ENCODE assay signal across 22 cellular contexts in genomic region chr2:63740943-63741342, GRCh38.
A peak's percentile ranks its signal among the peaks of the same experiment; 100 is the strongest.
DNase-seq lines count a peak whose midpoint lies in the region; ATAC-seq, FAIRE-seq and TF ChIP-seq lines count a peak whose summit lies in the region.
"Had no signal": no experiment of that assay in that cellular context is flagged by ENCODE, and none has a peak within 500 bp of the region (broad histone marks: within the 10 kb centered on the region; RNA-seq: fewer than 3 reads in every experiment).

No MANE protein-coding gene starts in this region.

- H3K36me3 ChIP-seq in pancreas (no peaks in the 10 kb centered on the region), small intestine (ENCODE audit: control insufficient read depth in 2 of 2, insufficient read depth in 2 of 2, low read length in 2 of 2) (no peaks in the 10 kb centered on the region)
- H3K36me3 ChIP-seq: lower lobe of right lung had no signal

- H3K4me3 Mint-ChIP-seq in Calu3 (ENCODE audit: low read depth, unreplicated experiment): no peak overlapping the region
- H3K4me3 Mint-ChIP-seq: CD14-positive monocyte, WTC11 had no signal

- peak overlapping the region in 1 of 4 donors; percentile 5 for H3K27ac ChIP-seq in pancreas
- no peak overlapping the region for H3K27ac ChIP-seq in small intestine (ENCODE audit: low read depth in 1 of 2, low read length in 1 of 2)
- H3K27ac ChIP-seq: lower lobe of right lung had no signal

- H3K4me3 ChIP-seq in fibroblast of villous mesenchyme (ENCODE audit: low read depth, low read length) (no peak overlapping the region), pancreas (no peak overlapping the region), small intestine (ENCODE audit: low read depth in 1 of 2, low read length in 2 of 2) (no peak overlapping the region)
- H3K4me3 ChIP-seq: lower lobe of right lung had no signal

- peaks cover 29% of the 10 kb centered on the region for H3K4me1 Mint-ChIP-seq in Calu3 (ENCODE audit: low read depth, unreplicated experiment)

- CTCF ChIA-PET in Calu3 (lab: Charles Lee): interaction anchor here (0.8 kb wide), 1 partner anchor 101 kb away, joined by 5 read pairs; the partner anchor contains the start of gene UGP2

- no peaks in the 10 kb centered on the region for H3K27me3 Mint-ChIP-seq in Calu3 (ENCODE audit: unreplicated experiment)

- H3K9me3 Mint-ChIP-seq in Calu3 (ENCODE audit: low read depth, unreplicated experiment): peaks cover 2% of the 10 kb centered on the region

- H3K36me3 Mint-ChIP-seq in Calu3 (ENCODE audit: insufficient read depth, unreplicated experiment): no peaks in the 10 kb centered on the region
- H3K36me3 Mint-ChIP-seq: CD14-positive monocyte had no signal

- peak overlapping the region; percentile 33 for H3K27ac Mint-ChIP-seq in Calu3 (ENCODE audit: unreplicated experiment)
- H3K27ac Mint-ChIP-seq: CD14-positive monocyte, WTC11 had no signal

- FAIRE-seq in pancreas (lab: Jason Lieb, UNC): no peak
- no peak for FAIRE-seq in small intestine (lab: Jason Lieb, UNC)
- FAIRE-seq: urothelium cell line had no signal

- peaks cover 20 to 26% (median 23%) of the 10 kb centered on the region in 3 donors for H3K4me1 ChIP-seq in pancreas
- H3K4me1 ChIP-seq in small intestine (ENCODE audit: control insufficient read depth in 2 of 2, insufficient read depth in 1 of 2, low read depth in 1 of 2, low read length in 1 of 2): no peaks in the 10 kb centered on the region

- TF ChIP-seq CTCF in Calu3 (IDR thresholded peaks at IDR 0.05; ENCODE audit: unreplicated experiment): no peak
- no peak for TF ChIP-seq CTCF in fibroblast of villous mesenchyme (IDR thresholded peaks at IDR 0.05; ENCODE audit: insufficient read depth, low read depth, low read length)
- no peak for TF ChIP-seq CTCF in pancreas (IDR thresholded peaks at IDR 0.05)

- no peak for DNase-seq in Calu3
- DNase-seq in fibroblast of villous mesenchyme (ENCODE audit: low read depth): peak; percentile 18
- DNase-seq in pancreas: no peak
- DNase-seq in small intestine: no peak
- DNase-seq in GDM1 (lab: John Stamatoyannopoulos, UW): no peak
- DNase-seq: ACHN; activated CD4-positive, alpha-beta T cell treated with anti-CD3 and anti-CD28 coated beads, Interleukin-2, amount 50 U/mL, for 48 hours; amniotic stem cell; central memory CD4-positive, alpha-beta T cell; DMS 273 treated with DMSO at 0.1 percent for 48 hours; glutamatergic neuron; lower lobe of right lung; NCI-H2081 treated with DMSO at 0.1 percent for 48 hours; NCI-H510A; retina; T-helper 9 cell had no signal

- no peaks in the 10 kb centered on the region for H3K9me3 ChIP-seq in pancreas
- H3K9me3 ChIP-seq in small intestine (ENCODE audit: control insufficient read depth, low read depth): no peaks in the 10 kb centered on the region
- H3K9me3 ChIP-seq: lower lobe of right lung had no signal

- intact Hi-C loops in Calu3 (cut with micrococcal nuclease; ENCODE audit: unreplicated experiment) (loop anchor here (5.0 kb wide), 1 partner anchor 101 kb away; the partner anchor contains the start of gene UGP2), pancreas (cut with DNase I) (no loop called here)

- H3K27me3 ChIP-seq in pancreas: no peaks in the 10 kb centered on the region
- H3K27me3 ChIP-seq in small intestine (ENCODE audit: control insufficient read depth in 2 of 2, insufficient read depth in 2 of 2, low read length in 2 of 2): no peaks in the 10 kb centered on the region

- 38 to 65% methylated on average over 1 of the region's 1 CpG for WGBS in pancreas, 2 donors
- WGBS in small intestine, 3 donors: 54 to 83% (median 80%) methylated on average over 1 of the region's 1 CpG

- BruUV-seq in Calu3 (replicated peaks; lab: Mats Ljungman, UMichigan): no TSS peak

- ATAC-seq in SK-N-SH treated with all-trans-retinoic acid at 6 μM for 48 hours (peak; percentile 41), pancreas (peak in 3 of 4 donors; percentile 40 to 47 (median 46)), HG03135 (IDR thresholded peaks at IDR 0.05; ENCODE audit: unreplicated experiment) (no peak), GM21786 (IDR thresholded peaks at IDR 0.05; ENCODE audit: unreplicated experiment) (no peak)
- ATAC-seq: lower lobe of right lung, WTC11 had no signal

TF ChIP-seq in SK-N-SH treated with all-trans-retinoic acid at 6 μM for 48 hours, 23 proteins besides CTCF, POLR2A, EP300 and RAD21:
- TF ChIP-seq ISL1 (CRISPR knock-in tag; IDR thresholded peaks at IDR 0.05) (peak; percentile 88), ZFP3 (CRISPR knock-in tag; IDR thresholded peaks at IDR 0.05) (no peak), RARB (CRISPR knock-in tag; IDR thresholded peaks at IDR 0.05) (no peak), TOX (CRISPR knock-in tag; IDR thresholded peaks at IDR 0.05; ENCODE audit: borderline replicate concordance) (peak; percentile 49; the same call in 1 of the 2 replicates), SNAI2 (CRISPR knock-in tag; IDR thresholded peaks at IDR 0.05) (no peak), ZFP30 (CRISPR knock-in tag; IDR thresholded peaks at IDR 0.05) (no peak)
- TF ChIP-seq, protein P1, sequence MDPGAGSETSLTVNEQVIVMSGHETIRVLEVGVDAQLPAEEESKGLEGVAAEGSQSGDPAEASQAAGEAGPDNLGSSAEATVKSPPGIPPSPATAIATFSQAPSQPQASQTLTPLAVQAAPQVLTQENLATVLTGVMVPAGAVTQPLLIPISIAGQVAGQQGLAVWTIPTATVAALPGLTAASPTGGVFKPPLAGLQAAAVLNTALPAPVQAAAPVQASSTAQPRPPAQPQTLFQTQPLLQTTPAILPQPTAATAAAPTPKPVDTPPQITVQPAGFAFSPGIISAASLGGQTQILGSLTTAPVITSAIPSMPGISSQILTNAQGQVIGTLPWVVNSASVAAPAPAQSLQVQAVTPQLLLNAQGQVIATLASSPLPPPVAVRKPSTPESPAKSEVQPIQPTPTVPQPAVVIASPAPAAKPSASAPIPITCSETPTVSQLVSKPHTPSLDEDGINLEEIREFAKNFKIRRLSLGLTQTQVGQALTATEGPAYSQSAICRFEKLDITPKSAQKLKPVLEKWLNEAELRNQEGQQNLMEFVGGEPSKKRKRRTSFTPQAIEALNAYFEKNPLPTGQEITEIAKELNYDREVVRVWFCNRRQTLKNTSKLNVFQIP (CRISPR knock-in tag; IDR thresholded peaks at IDR 0.05; ENCODE audit: borderline replicate concordance, low read depth): no peak
- TF ChIP-seq, protein P2, sequence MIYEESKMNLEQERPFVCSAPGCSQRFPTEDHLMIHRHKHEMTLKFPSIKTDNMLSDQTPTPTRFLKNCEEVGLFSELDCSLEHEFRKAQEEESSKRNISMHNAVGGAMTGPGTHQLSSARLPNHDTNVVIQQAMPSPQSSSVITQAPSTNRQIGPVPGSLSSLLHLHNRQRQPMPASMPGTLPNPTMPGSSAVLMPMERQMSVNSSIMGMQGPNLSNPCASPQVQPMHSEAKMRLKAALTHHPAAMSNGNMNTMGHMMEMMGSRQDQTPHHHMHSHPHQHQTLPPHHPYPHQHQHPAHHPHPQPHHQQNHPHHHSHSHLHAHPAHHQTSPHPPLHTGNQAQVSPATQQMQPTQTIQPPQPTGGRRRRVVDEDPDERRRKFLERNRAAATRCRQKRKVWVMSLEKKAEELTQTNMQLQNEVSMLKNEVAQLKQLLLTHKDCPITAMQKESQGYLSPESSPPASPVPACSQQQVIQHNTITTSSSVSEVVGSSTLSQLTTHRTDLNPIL (CRISPR knock-in tag; IDR thresholded peaks at IDR 0.05; ENCODE audit: low read depth): no peak

Comparison
In these comparisons a context has a peak if more than half of its experiments do, and no peak if none do; other contexts are left out.
1. ATAC-seq: peak in SK-N-SH treated with all-trans-retinoic acid at 6 μM for 48 hours (single experiment) and pancreas (3 of 4); none in HG03135 (single experiment) and GM21786 (single experiment).